In the genomic region with DNA sequence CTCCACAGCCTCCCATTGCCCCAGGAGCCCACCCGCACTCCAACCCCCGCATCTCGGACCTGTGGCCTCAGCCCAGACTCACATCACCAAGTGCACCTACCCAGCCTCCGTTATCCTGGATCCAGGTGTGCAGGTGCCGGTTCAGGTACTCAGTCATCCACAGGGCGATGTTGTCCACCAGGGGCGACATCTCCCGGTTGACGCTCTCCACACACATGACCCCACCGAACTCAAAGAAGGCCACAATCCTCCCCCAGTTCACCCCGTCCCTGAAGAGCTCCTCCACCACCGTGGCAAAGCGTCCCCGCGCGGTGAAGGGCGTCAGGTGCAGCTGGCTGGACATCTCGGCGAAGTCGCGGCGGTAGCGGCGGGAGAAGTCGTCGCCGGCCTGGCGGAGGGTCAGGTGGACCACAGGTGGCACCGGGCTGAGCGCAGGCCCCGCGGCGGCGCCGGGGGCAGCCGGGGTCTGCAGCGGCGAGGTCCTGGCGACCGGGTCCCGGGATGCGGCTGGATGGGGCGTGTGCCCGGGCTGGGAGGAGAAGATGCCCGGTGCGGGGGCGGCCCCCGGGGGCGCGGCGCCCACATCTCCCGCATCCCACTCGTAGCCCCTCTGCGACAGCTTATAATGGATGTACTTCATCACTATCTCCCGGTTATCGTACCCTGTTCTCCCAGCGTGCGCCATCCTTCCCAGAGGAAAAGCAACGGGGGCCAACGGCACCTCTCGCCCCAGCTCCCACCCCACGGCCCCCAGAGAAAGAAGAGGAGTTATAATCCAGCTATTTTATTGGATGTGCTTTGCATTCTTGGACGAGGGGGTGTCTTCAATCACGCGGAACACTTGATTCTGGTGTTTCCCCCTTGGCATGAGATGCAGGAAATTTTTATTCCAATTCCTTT, we compare ENCODE assay signal across 1 cellular context.
TF ChIP-seq lines count a peak whose summit lies in the region.

No MANE protein-coding gene starts in this region.

TF ChIP-seq in H1, 55 proteins besides CTCF, POLR2A, EP300 and RAD21 (continued from another document):
- TF ChIP-seq HDAC2 (IDR thresholded peaks at IDR 0.05; ENCODE audit: borderline replicate concordance in 1 of 2, low read depth in 2 of 2, low read length in 2 of 2) (peak in 1 of 2 experiments; percentile 88; a peak in 2 of 4 replicates), FOSL1 (IDR thresholded peaks at IDR 0.05; ENCODE audit: insufficient read depth, low read depth, low read length) (no peak)
